Comparison of ENCODE assay signal across 24 cellular contexts in genomic region chr10:46326066-46326465, GRCh38. TPM values are rescaled to one million over a fixed set of nuclear protein-coding genes. Genes with fewer than 3 reads are reported as not detected.
"Had no signal": no experiment of that assay in that cellular context is flagged by ENCODE, and none has a peak within 500 bp of the region (broad histone marks: within the 10 kb centered on the region; RNA-seq: fewer than 3 reads in every experiment).

No MANE protein-coding gene starts in this region.

- H3K27me3 ChIP-seq: body of pancreas, esophagus squamous epithelium, pancreas, spleen, stomach, thyroid gland, uterus had no signal

- H3K9me3 Mint-ChIP-seq: nephron, T-cell had no signal

- H3K27ac ChIP-seq: body of pancreas, coronary artery, esophagus squamous epithelium, pancreas, stomach, thyroid gland, uterus had no signal

- DNase-seq: activated CD4-positive, alpha-beta T cell treated with anti-CD3 and anti-CD28 coated beads, Interleukin-2, amount 50 U/mL, for 4 hours; activated CD8-positive, alpha-beta memory T cell treated with anti-CD3 and anti-CD28 coated beads, Interleukin-2, amount 10 ng/mL, durations not matched to agents 7 days and 5 days; activated effector memory CD4-positive, alpha-beta T cell treated with Interleukin-2 at 50 U/mL for 16 hours; activated naive CD4-positive, alpha-beta T cell treated with anti-CD3 and anti-CD28 coated beads, Interleukin-2, amount 50 U/mL, for 16 hours; activated T-cell treated with anti-CD3 and anti-CD28 coated beads, Interleukin-2, amount 50 U/mL, for 1 hour; body of pancreas; central memory CD4-positive, alpha-beta T cell; effector CD4-positive, alpha-beta T cell; esophagus squamous epithelium; kidney glomerular epithelial cell; spleen; stomach; T-cell; T-helper 9 cell; thyroid gland; uterus had no signal

- H3K4me3 Mint-ChIP-seq: activated CD8-positive, alpha-beta memory T cell treated with anti-CD3 and anti-CD28 coated beads, Interleukin-2, amount 10 ng/mL, durations not matched to agents 7 days and 5 days; nephron; T-cell had no signal

- H3K9me3 ChIP-seq: body of pancreas, esophagus squamous epithelium, pancreas, spleen, stomach, thyroid gland, uterus had no signal

- H3K4me1 ChIP-seq: body of pancreas, spleen, stomach, thyroid gland, uterus had no signal

- H3K36me3 ChIP-seq: esophagus squamous epithelium, pancreas, spleen, stomach, thyroid gland, uterus had no signal

- H3K4me1 Mint-ChIP-seq: activated CD8-positive, alpha-beta memory T cell treated with anti-CD3 and anti-CD28 coated beads, Interleukin-2, amount 10 ng/mL, durations not matched to agents 7 days and 5 days; T-cell had no signal

- H3K27ac Mint-ChIP-seq: activated CD8-positive, alpha-beta memory T cell treated with anti-CD3 and anti-CD28 coated beads, Interleukin-2, amount 10 ng/mL, durations not matched to agents 7 days and 5 days; T-cell had no signal

- H3K4me3 ChIP-seq: body of pancreas, coronary artery, esophagus squamous epithelium, pancreas, spleen, stomach, thyroid gland, uterus had no signal

- H3K36me3 Mint-ChIP-seq: activated CD8-positive, alpha-beta memory T cell treated with anti-CD3 and anti-CD28 coated beads, Interleukin-2, amount 10 ng/mL, durations not matched to agents 7 days and 5 days; T-cell had no signal

- ATAC-seq: activated CD4-positive, CD25-positive, alpha-beta regulatory T cell treated with anti-CD3 and anti-CD28 coated beads, Interleukin-2, amount 50 U/mL, for 24 hours; activated CD8-positive, alpha-beta memory T cell treated with anti-CD3 and anti-CD28 coated beads, Interleukin-2, amount 10 ng/mL, durations not matched to agents 7 days and 5 days; body of pancreas; pancreas; sciatic nerve; T-cell had no signal

RNA-seq across cellular contexts. Expression of gene ANTXRL, which starts 39.3 kb away (rescaled TPM):
- total RNA-seq: activated CD8-positive, alpha-beta memory T cell treated with anti-CD3 and anti-CD28 coated beads, Interleukin-2, amount 10 ng/mL, durations not matched to agents 7 days and 5 days; body of pancreas; endothelial cell of umbilical vein; esophagus squamous epithelium; fibroblast of villous mesenchyme; lower leg skin; pancreas; sciatic nerve; stomach; thyroid gland had no signal
- polyA plus RNA-seq: endothelial cell of umbilical vein, stomach had no signal

RNA-seq across cellular contexts. Expression of gene ANXA8L1, which starts 49.5 kb away (rescaled TPM):
- total RNA-seq: body of pancreas, endothelial cell of umbilical vein, T-cell, thyroid gland had no signal
- polyA plus RNA-seq: endothelial cell of umbilical vein had no signal
